Comparison of ENCODE assay signal across 27 cellular contexts in the genomic region with DNA sequence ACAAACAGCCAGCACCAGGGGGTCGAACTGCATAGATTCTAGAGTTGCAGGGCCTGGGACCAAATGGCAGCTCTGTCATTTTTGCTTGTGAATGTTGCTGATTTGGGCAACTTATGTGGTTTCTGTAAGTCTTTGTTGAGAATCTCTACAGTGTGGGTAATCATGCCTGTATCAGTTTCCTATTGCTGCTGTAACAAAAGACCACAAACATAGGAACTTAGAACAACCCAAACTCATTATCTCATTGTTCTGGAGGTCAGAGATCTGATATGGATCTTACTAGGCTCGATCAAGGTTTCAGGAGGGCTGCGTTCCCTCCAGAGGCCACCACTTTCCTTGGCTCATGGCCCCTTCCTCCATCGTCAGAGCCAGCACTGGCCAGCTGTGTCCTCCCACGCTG.
"Had no signal": no experiment of that assay in that cellular context is flagged by ENCODE, and none has a peak within 500 bp of the region (broad histone marks: within the 10 kb centered on the region; RNA-seq: fewer than 3 reads in every experiment).

No MANE protein-coding gene starts in this region.

- H3K9me3 ChIP-seq: ovary, right atrium auricular region, stomach, testis, thyroid gland, transverse colon, upper lobe of left lung, vagina had no signal

- H3K4me3 ChIP-seq: lung, ovary, right atrium auricular region, skin epidermis, stomach, testis, thyroid gland, transverse colon, upper lobe of left lung, vagina had no signal

- ATAC-seq: left cardiac atrium; left ventricle myocardium superior; natural killer cell; sciatic nerve; stimulated activated naive B cell treated with anti-CD40 and anti-IgM and Interleukin-4, amounts not matched to agents 10 μg/mL and 1 μg/mL and 100 μg/mL, for 72 hours; stimulated activated naive CD8-positive, alpha-beta T cell treated with anti-CD3 and anti-CD28 coated beads, Interleukin-15, Interleukin-2, amounts not matched to agents 100 U/mL and 50 U/mL, for 24 hours had no signal

- DNase-seq: hippocampal formation; kidney glomerular epithelial cell; left cardiac atrium; left ventricle myocardium superior; mesendoderm; naive B cell; natural killer cell; nephron progenitor cell; ovary; stimulated activated CD4-positive, alpha-beta T cell treated with anti-CD3 and anti-CD28 coated beads, Interleukin-12 subunit alpha, Interleukin-12 subunit beta, amount 100 ng/mL, for 4 hours; stimulated activated CD4-positive, alpha-beta T cell treated with anti-CD3 and anti-CD28 coated beads, Interleukin-15, amount 100 ng/mL, for 24 hours; stimulated activated CD4-positive, alpha-beta T cell treated with anti-CD3 and anti-CD28 coated beads, Interleukin-2, amount 100 ng/mL, for 24 hours; stimulated activated CD4-positive, alpha-beta T cell treated with anti-CD3 and anti-CD28 coated beads, Interleukin-4, amount 100 ng/mL, for 1 hour; stimulated activated naive B cell treated with anti-CD40 and anti-IgM and Interleukin-4, amounts not matched to agents 10 μg/mL and 1 μg/mL and 100 μg/mL, for 72 hours; stimulated activated naive CD8-positive, alpha-beta T cell treated with anti-CD3 and anti-CD28 coated beads, Interleukin-15, Interleukin-2, amounts not matched to agents 100 U/mL and 50 U/mL, for 24 hours; stomach; testis; thyroid gland; transverse colon; upper lobe of left lung had no signal

- H3K4me1 ChIP-seq: thyroid gland, upper lobe of left lung had no signal

- H3K4me1 Mint-ChIP-seq: naive B cell; natural killer cell; stimulated activated naive B cell treated with anti-CD40 and anti-IgM and Interleukin-4, amounts not matched to agents 10 μg/mL and 1 μg/mL and 100 μg/mL, for 72 hours had no signal

- H3K9me3 Mint-ChIP-seq: natural killer cell had no signal

- H3K27ac ChIP-seq: ovary, right atrium auricular region, skin epidermis, stomach, testis, thyroid gland, transverse colon, upper lobe of left lung, vagina had no signal

- H3K4me3 Mint-ChIP-seq: mesothelial cell of epicardium; naive B cell; natural killer cell; nephron progenitor cell; stimulated activated naive B cell treated with anti-CD40 and anti-IgM and Interleukin-4, amounts not matched to agents 10 μg/mL and 1 μg/mL and 100 μg/mL, for 72 hours had no signal

- H3K27me3 ChIP-seq: ovary, right atrium auricular region, stomach, testis, thyroid gland, transverse colon, upper lobe of left lung, vagina had no signal

- H3K36me3 Mint-ChIP-seq: natural killer cell had no signal

- H3K27ac Mint-ChIP-seq: mesothelial cell of epicardium; naive B cell; natural killer cell; nephron progenitor cell; progenitor cell of endocrine pancreas; stimulated activated naive B cell treated with anti-CD40 and anti-IgM and Interleukin-4, amounts not matched to agents 10 μg/mL and 1 μg/mL and 100 μg/mL, for 72 hours had no signal

- H3K36me3 ChIP-seq: ovary, right atrium auricular region, stomach, thyroid gland, transverse colon, upper lobe of left lung, vagina had no signal
